ENCODE assay signal across 19 cellular contexts in genomic region chr12:12604790-12605189, GRCh38.
"Had no signal": no experiment of that assay in that cellular context is flagged by ENCODE, and none has a peak within 500 bp of the region (broad histone marks: within the 10 kb centered on the region; RNA-seq: fewer than 3 reads in every experiment).

No MANE protein-coding gene starts in this region.

- H3K4me3 ChIP-seq: cardiac muscle cell, lower lobe of right lung, ovary, prostate gland, right atrium auricular region, testis, uterus had no signal

- H3K36me3 ChIP-seq: cardiac muscle cell, lower lobe of right lung, ovary, prostate gland, right atrium auricular region, uterus had no signal

- H3K9me3 Mint-ChIP-seq: activated naive CD8-positive, alpha-beta T cell treated with anti-CD3 and anti-CD28 coated beads, Interleukin-2, amount 10 ng/mL, durations not matched to agents 7 days and 5 days; activated T-cell treated with anti-CD3 and anti-CD28 coated beads, Interleukin-2, amount 50 U/mL, for 4 hours; naive thymus-derived CD8-positive, alpha-beta T cell; stimulated activated effector memory CD8-positive, alpha-beta T cell treated with anti-CD3 and anti-CD28 coated beads, Interleukin-12 subunit alpha, Interleukin-12 subunit beta, amount 100 ng/mL, for 72 hours; WTC11 had no signal

- H3K27ac ChIP-seq: cardiac muscle cell, lower lobe of right lung, ovary, prostate gland, right atrium auricular region, uterus had no signal

- DNase-seq: activated CD8-positive, alpha-beta memory T cell treated with anti-CD3 and anti-CD28 coated beads, Interleukin-2, amount 50 U/mL, for 48 hours; activated naive CD4-positive, alpha-beta T cell treated with Interleukin-2 at 50 U/mL for 16 hours; activated naive CD8-positive, alpha-beta T cell treated with anti-CD3 and anti-CD28 coated beads, Interleukin-2, amount 10 ng/mL, durations not matched to agents 7 days and 5 days; activated T-cell treated with anti-CD3 and anti-CD28 coated beads, Interleukin-2, amount 50 U/mL, for 4 hours; amniotic stem cell; cortex of kidney; lower lobe of right lung; naive thymus-derived CD8-positive, alpha-beta T cell; ovary; stimulated activated CD4-positive, alpha-beta T cell treated with anti-CD3 and anti-CD28 coated beads, Interleukin-2, amount 100 ng/mL, for 24 hours; T-helper 9 cell; testis; uterus had no signal

- H3K27ac Mint-ChIP-seq: activated naive CD8-positive, alpha-beta T cell treated with anti-CD3 and anti-CD28 coated beads, Interleukin-2, amount 10 ng/mL, durations not matched to agents 7 days and 5 days; stimulated activated effector memory CD8-positive, alpha-beta T cell treated with anti-CD3 and anti-CD28 coated beads, Interleukin-12 subunit alpha, Interleukin-12 subunit beta, amount 100 ng/mL, for 72 hours had no signal

- H3K4me3 Mint-ChIP-seq: activated naive CD8-positive, alpha-beta T cell treated with anti-CD3 and anti-CD28 coated beads, Interleukin-2, amount 10 ng/mL, durations not matched to agents 7 days and 5 days; activated T-cell treated with anti-CD3 and anti-CD28 coated beads, Interleukin-2, amount 50 U/mL, for 4 hours; naive thymus-derived CD8-positive, alpha-beta T cell; stimulated activated effector memory CD8-positive, alpha-beta T cell treated with anti-CD3 and anti-CD28 coated beads, Interleukin-12 subunit alpha, Interleukin-12 subunit beta, amount 100 ng/mL, for 72 hours; WTC11 had no signal

- H3K4me1 ChIP-seq: lower lobe of right lung, right atrium auricular region, testis, uterus had no signal

- H3K36me3 Mint-ChIP-seq: activated naive CD8-positive, alpha-beta T cell treated with anti-CD3 and anti-CD28 coated beads, Interleukin-2, amount 10 ng/mL, durations not matched to agents 7 days and 5 days; naive thymus-derived CD8-positive, alpha-beta T cell; stimulated activated effector memory CD8-positive, alpha-beta T cell treated with anti-CD3 and anti-CD28 coated beads, Interleukin-12 subunit alpha, Interleukin-12 subunit beta, amount 100 ng/mL, for 72 hours; WTC11 had no signal

- H3K9me3 ChIP-seq: lower lobe of right lung, ovary, prostate gland, right atrium auricular region, testis, uterus had no signal

- ATAC-seq: activated T-cell treated with anti-CD3 and anti-CD28 coated beads, Interleukin-2, amount 50 U/mL, for 4 hours; left lobe of liver; lower lobe of right lung; naive thymus-derived CD8-positive, alpha-beta T cell; stimulated activated effector memory CD8-positive, alpha-beta T cell treated with anti-CD3 and anti-CD28 coated beads, Interleukin-12 subunit alpha, Interleukin-12 subunit beta, amount 100 ng/mL, for 72 hours; WTC11 had no signal

- H3K27me3 ChIP-seq: cardiac muscle cell, ovary, right atrium auricular region, testis, uterus had no signal
